In genomic region chr11:68271781-68272608, GRCh38 we compare ENCODE assay signal across 8 cellular contexts.
A peak's percentile ranks its signal among the peaks of the same experiment; 100 is the strongest.
DNase-seq lines count a peak whose midpoint lies in the region; ATAC-seq and TF ChIP-seq lines count a peak whose summit lies in the region.

TSS of gene C11orf24 (minus strand) at chr11:68271973. CDS start at chr11:68263767, 8,206 bp downstream.

- no peak for TF ChIP-seq CTCF in GM06990 (IDR thresholded peaks at IDR 0.05; ENCODE audit: insufficient read depth, low read length, poor library complexity, severe bottlenecking)

- H3K9ac ChIP-seq in SK-N-MC (ENCODE audit: insufficient read length), result peak within 1 kb of the TSS; percentile 94

- peak within 1 kb of the TSS; percentile 96 for H3K4me3 Mint-ChIP-seq in activated naive CD4-positive, alpha-beta T cell treated with anti-CD3 and anti-CD28 coated beads, Interleukin-2, amount 10 ng/mL, durations not matched to agents 7 days and 5 days

- no peaks in the 10 kb centered on the region for H3K9me3 ChIP-seq in SK-N-MC (ENCODE audit: low read depth, low read length)

- H3K36me3 ChIP-seq in GM06990 (ENCODE audit: control insufficient read depth, insufficient read depth, low read length), result peaks cover 8% of the 10 kb centered on the region
- peaks cover 10% of the 10 kb centered on the region; the same call in 1 of the 2 replicates for H3K36me3 ChIP-seq in SK-N-MC (ENCODE audit: insufficient read depth, low read length)

- no peaks in the 10 kb centered on the region for H3K9me3 Mint-ChIP-seq in activated naive CD4-positive, alpha-beta T cell treated with anti-CD3 and anti-CD28 coated beads, Interleukin-2, amount 10 ng/mL, durations not matched to agents 7 days and 5 days

- CTCF ChIA-PET in activated naive CD4-positive, alpha-beta T cell treated with anti-CD3 and anti-CD28 coated beads, Interleukin-2, amount 10 ng/mL, durations not matched to agents 7 days and 5 days (lab: Charles Lee), result interaction anchor here (0.8 to 4.9 kb wide), 3 partner anchors 15 to 111 kb away, joined by 3 to 68 read pairs (median 7); no protein-coding TSS in a partner anchor

- no peaks in the 10 kb centered on the region for H3K27me3 ChIP-seq in GM06990 (replicated peaks; ENCODE audit: control insufficient read depth, insufficient read depth, low read length)

- peaks cover 43% of the 10 kb centered on the region for H3K4me1 Mint-ChIP-seq in activated naive CD4-positive, alpha-beta T cell treated with anti-CD3 and anti-CD28 coated beads, Interleukin-2, amount 10 ng/mL, durations not matched to agents 7 days and 5 days

- H3K27ac ChIP-seq in SK-N-MC, result peak within 1 kb of the TSS; percentile 45

- H3K4me3 ChIP-seq in GM06990 (replicated peaks; ENCODE audit: low read depth, low read length) (peak within 1 kb of the TSS; percentile 98), SK-N-MC (peak within 1 kb of the TSS; percentile 99)

- H3K27ac Mint-ChIP-seq in activated naive CD4-positive, alpha-beta T cell treated with anti-CD3 and anti-CD28 coated beads, Interleukin-2, amount 10 ng/mL, durations not matched to agents 7 days and 5 days, result peak within 1 kb of the TSS; percentile 97

- ATAC-seq in HG02571 (IDR thresholded peaks at IDR 0.05; ENCODE audit: unreplicated experiment), result peak; percentile 74

- DNase-seq in GM06990 (ENCODE audit: extremely low read depth, insufficient read length), result peak; percentile 99
- peak; percentile 83 for DNase-seq in NCI-H1048 (lab: John Stamatoyannopoulos, UW)
- peak; percentile 28 for DNase-seq in SK-N-MC (ENCODE audit: low read depth, low spot score)
- peak; percentile 94 for DNase-seq in activated naive CD4-positive, alpha-beta T cell treated with anti-CD3 and anti-CD28 coated beads, Interleukin-2, amount 10 ng/mL, durations not matched to agents 7 days and 5 days
- peak; percentile 98 for DNase-seq in germinal center (ENCODE audit: low spot score)
- peak; percentile 47 to 96 (median 90) for DNase-seq in nucleus accumbens (lab: John Stamatoyannopoulos, UW)
- DNase-seq in superior temporal gyrus (ENCODE audit: extremely low spot score), result peak; percentile 95

- peaks cover 4% of the 10 kb centered on the region for H3K27me3 Mint-ChIP-seq in activated naive CD4-positive, alpha-beta T cell treated with anti-CD3 and anti-CD28 coated beads, Interleukin-2, amount 10 ng/mL, durations not matched to agents 7 days and 5 days

- H3K36me3 Mint-ChIP-seq in activated naive CD4-positive, alpha-beta T cell treated with anti-CD3 and anti-CD28 coated beads, Interleukin-2, amount 10 ng/mL, durations not matched to agents 7 days and 5 days, result peaks cover 18% of the 10 kb centered on the region

Comparison
In these comparisons a context has a peak if more than half of its experiments do, and no peak if none do; other contexts are left out.
1. Peak in every context shown above with its lines: DNase-seq, ATAC-seq, H3K4me3 ChIP-seq and H3K27ac ChIP-seq.
2. DNase-seq: peak in every context shown above with its lines; median percentile 99 in GM06990; 98 in germinal center; 95 in superior temporal gyrus; 94 in activated naive CD4-positive, alpha-beta T cell treated with anti-CD3 and anti-CD28 coated beads, Interleukin-2, amount 10 ng/mL, durations not matched to agents 7 days and 5 days; 90 in nucleus accumbens; 83 in NCI-H1048; 28 in SK-N-MC.